In the genomic region with DNA sequence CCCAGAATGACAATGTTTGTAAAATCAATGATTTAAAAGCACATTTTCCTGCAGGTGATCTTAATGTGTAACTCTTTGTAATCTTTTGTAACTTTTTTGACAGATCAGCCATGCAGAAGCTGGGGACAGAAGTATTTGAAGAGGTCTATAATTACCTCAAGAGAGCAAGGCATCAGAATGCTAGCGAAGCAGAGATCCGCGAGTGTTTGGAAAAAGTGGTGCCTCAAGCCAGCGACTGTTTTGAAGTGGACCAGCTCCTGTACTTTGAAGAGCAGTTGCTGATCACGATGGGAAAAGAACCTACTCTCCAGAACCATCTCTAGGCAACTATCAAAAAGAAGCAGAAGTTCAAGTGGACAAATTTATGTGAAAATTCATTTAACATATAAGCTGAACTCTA, we compare ENCODE assay signal across 25 cellular contexts. TPM values are rescaled to one million over a fixed set of nuclear protein-coding genes. Genes with fewer than 3 reads are reported as not detected.
DNase-seq lines count a peak whose midpoint lies in the region; ATAC-seq and TF ChIP-seq lines count a peak whose summit lies in the region.
"Had no signal": no experiment of that assay in that cellular context is flagged by ENCODE, and none has a peak within 500 bp of the region (broad histone marks: within the 10 kb centered on the region; RNA-seq: fewer than 3 reads in every experiment).

No MANE protein-coding gene starts in this region.

- peaks cover 12% of the 10 kb centered on the region for H3K9me3 Mint-ChIP-seq in WTC11
- H3K9me3 Mint-ChIP-seq: activated CD8-positive, alpha-beta T cell treated with anti-CD3 and anti-CD28 coated beads for 36 hours; activated naive CD4-positive, alpha-beta T cell treated with anti-CD3 and anti-CD28 coated beads, Interleukin-2, amount 10 ng/mL, durations not matched to agents 7 days and 5 days; activated T-helper 17 cell treated with anti-CD3 and anti-CD28 coated beads, Interleukin-2, amount 50 U/mL, for 72 hours; CD4-positive, alpha-beta T cell; stimulated activated effector memory CD8-positive, alpha-beta T cell treated with anti-CD3 and anti-CD28 coated beads, Interleukin-12 subunit alpha, Interleukin-12 subunit beta, amount 100 ng/mL, for 72 hours; type B pancreatic cell had no signal

- TF ChIP-seq POLR2A in adrenal gland (IDR thresholded peaks at IDR 0.05), result no peak
- no peak for TF ChIP-seq POLR2A in heart left ventricle (IDR thresholded peaks at IDR 0.05)

- H2AFZ ChIP-seq in trophoblast cell (ENCODE audit: insufficient read depth, low read length, poor library complexity), result no peak overlapping the region

- ATAC-seq in heart left ventricle (peak; percentile 60 to 77 (median 72)), WTC11 (no peak), T-helper 17 cell (no peak)
- ATAC-seq: activated CD4-positive, alpha-beta T cell treated with anti-CD3 and anti-CD28 coated beads for 36 hours; activated CD8-positive, alpha-beta T cell treated with anti-CD3 and anti-CD28 coated beads for 36 hours; activated T-helper 17 cell treated with anti-CD3 and anti-CD28 coated beads, Interleukin-2, amount 50 U/mL, for 72 hours; naive thymus-derived CD4-positive, alpha-beta T cell; stimulated activated effector memory CD8-positive, alpha-beta T cell treated with anti-CD3 and anti-CD28 coated beads, Interleukin-12 subunit alpha, Interleukin-12 subunit beta, amount 100 ng/mL, for 72 hours had no signal

- H3K79me2 ChIP-seq in trophoblast cell (ENCODE audit: control insufficient read depth, insufficient read depth, low read length, poor library complexity), result no peaks in the 10 kb centered on the region

- H3K27me3 ChIP-seq in adrenal gland (no peaks in the 10 kb centered on the region), heart left ventricle (no peaks in the 10 kb centered on the region), trophoblast cell (ENCODE audit: insufficient read depth, low read length) (no peaks in the 10 kb centered on the region)

- POLR2A ChIA-PET in WTC11 (lab: Charles Lee), result no interaction called here

- H3K4me2 ChIP-seq in trophoblast cell (ENCODE audit: low read length), result no peak overlapping the region

- no peaks in the 10 kb centered on the region for H3K27me3 Mint-ChIP-seq in WTC11 (ENCODE audit: low read depth)
- H3K27me3 Mint-ChIP-seq in T-helper 17 cell, result no peaks in the 10 kb centered on the region
- H3K27me3 Mint-ChIP-seq: activated CD4-positive, alpha-beta T cell treated with anti-CD3 and anti-CD28 coated beads for 36 hours; activated naive CD4-positive, alpha-beta T cell treated with anti-CD3 and anti-CD28 coated beads, Interleukin-2, amount 10 ng/mL, durations not matched to agents 7 days and 5 days; activated T-helper 17 cell treated with anti-CD3 and anti-CD28 coated beads, Interleukin-2, amount 50 U/mL, for 72 hours; CD4-positive, alpha-beta T cell; IgD-negative memory B cell; type B pancreatic cell had no signal

- H3K4me3 Mint-ChIP-seq in WTC11 (no peak overlapping the region), T-helper 17 cell (no peak overlapping the region)
- H3K4me3 Mint-ChIP-seq: activated CD4-positive, alpha-beta T cell treated with anti-CD3 and anti-CD28 coated beads for 36 hours; activated CD8-positive, alpha-beta T cell treated with anti-CD3 and anti-CD28 coated beads for 36 hours; activated naive CD4-positive, alpha-beta T cell treated with anti-CD3 and anti-CD28 coated beads, Interleukin-2, amount 10 ng/mL, durations not matched to agents 7 days and 5 days; activated T-helper 17 cell treated with anti-CD3 and anti-CD28 coated beads, Interleukin-2, amount 50 U/mL, for 72 hours; brain; CD4-positive, alpha-beta T cell; IgD-negative memory B cell; naive thymus-derived CD4-positive, alpha-beta T cell; stimulated activated effector memory CD8-positive, alpha-beta T cell treated with anti-CD3 and anti-CD28 coated beads, Interleukin-12 subunit alpha, Interleukin-12 subunit beta, amount 100 ng/mL, for 72 hours; type B pancreatic cell had no signal

- no peak overlapping the region for H3K4ac ChIP-seq in trophoblast cell (ENCODE audit: low read depth, low read length)

- H2BK120ac ChIP-seq in trophoblast cell (ENCODE audit: insufficient read depth, low read length, poor library complexity), result no peak overlapping the region

- no peak overlapping the region for H3K18ac ChIP-seq in trophoblast cell (ENCODE audit: low read length)

- H3K23ac ChIP-seq in trophoblast cell (ENCODE audit: low read length), result no peak overlapping the region

- H3K27ac ChIP-seq in adrenal gland, result peak overlapping the region in 4 of 5 donors; percentile 15 to 71 (median 63)
- H3K27ac ChIP-seq in heart left ventricle, result peak overlapping the region; percentile 51 to 91 (median 73)
- peak overlapping the region; percentile 0 for H3K27ac ChIP-seq in trophoblast cell (ENCODE audit: low read depth, low read length)
- H3K27ac ChIP-seq: psoas muscle had no signal

- no peak overlapping the region for H2AK5ac ChIP-seq in trophoblast cell (ENCODE audit: low read length)

- H3K36me3 Mint-ChIP-seq in WTC11, result peaks cover 1% of the 10 kb centered on the region; the same call in 1 of the 2 replicates
- H3K36me3 Mint-ChIP-seq in T-helper 17 cell (ENCODE audit: low read depth), result no peaks in the 10 kb centered on the region
- H3K36me3 Mint-ChIP-seq: activated naive CD4-positive, alpha-beta T cell treated with anti-CD3 and anti-CD28 coated beads, Interleukin-2, amount 10 ng/mL, durations not matched to agents 7 days and 5 days; brain; naive thymus-derived CD4-positive, alpha-beta T cell; stimulated activated effector memory CD8-positive, alpha-beta T cell treated with anti-CD3 and anti-CD28 coated beads, Interleukin-12 subunit alpha, Interleukin-12 subunit beta, amount 100 ng/mL, for 72 hours; type B pancreatic cell had no signal

- H3K14ac ChIP-seq in trophoblast cell (ENCODE audit: low read length), result no peak overlapping the region

- peaks cover 35% of the 10 kb centered on the region for H3K4me1 Mint-ChIP-seq in WTC11
- H3K4me1 Mint-ChIP-seq in T-helper 17 cell, result peaks cover 2% of the 10 kb centered on the region
- H3K4me1 Mint-ChIP-seq: activated CD4-positive, alpha-beta T cell treated with anti-CD3 and anti-CD28 coated beads for 36 hours; activated naive CD4-positive, alpha-beta T cell treated with anti-CD3 and anti-CD28 coated beads, Interleukin-2, amount 10 ng/mL, durations not matched to agents 7 days and 5 days; activated T-helper 17 cell treated with anti-CD3 and anti-CD28 coated beads, Interleukin-2, amount 50 U/mL, for 72 hours; stimulated activated effector memory CD8-positive, alpha-beta T cell treated with anti-CD3 and anti-CD28 coated beads, Interleukin-12 subunit alpha, Interleukin-12 subunit beta, amount 100 ng/mL, for 72 hours had no signal

- H3K9me3 ChIP-seq in adrenal gland (replicated peaks in 1 of 3) (no peaks in the 10 kb centered on the region), heart left ventricle (no peaks in the 10 kb centered on the region), trophoblast cell (ENCODE audit: insufficient read depth, low read depth, low read length) (no peaks in the 10 kb centered on the region), T-helper 17 cell (ENCODE audit: control insufficient read depth, low read length, poor library complexity, severe bottlenecking) (no peaks in the 10 kb centered on the region)
- H3K9me3 ChIP-seq: psoas muscle had no signal

- no peak overlapping the region for H2BK5ac ChIP-seq in trophoblast cell (ENCODE audit: low read depth, low read length, poor library complexity)

- no peak for TF ChIP-seq CTCF in adrenal gland (IDR thresholded peaks at IDR 0.05)
- TF ChIP-seq CTCF in heart left ventricle (IDR thresholded peaks at IDR 0.05), result no peak
- no peak for TF ChIP-seq CTCF in WTC11 (IDR thresholded peaks at IDR 0.05)

- no peak overlapping the region for H2BK12ac ChIP-seq in trophoblast cell (ENCODE audit: low read length)

- no peaks in the 10 kb centered on the region for H3K36me3 ChIP-seq in adrenal gland (replicated peaks in 1 of 2)
- H3K36me3 ChIP-seq in heart left ventricle, result no peaks in the 10 kb centered on the region
- no peaks in the 10 kb centered on the region for H3K36me3 ChIP-seq in trophoblast cell (ENCODE audit: control insufficient read depth in 1 of 2, insufficient read depth in 2 of 2, low read length in 2 of 2)

- intact Hi-C loops in adrenal gland (cut with DNase I) (no loop called here), heart left ventricle (cut with DNase I) (loop anchor here in 1 of 10 donors (1.0 kb wide), 1 partner anchor 32 kb away; the partner anchor contains the start of gene NUDT16)

- H3K9ac ChIP-seq in trophoblast cell (ENCODE audit: low read length), result no peak overlapping the region

- H3K4me1 ChIP-seq in adrenal gland (replicated peaks in 1 of 2), result peaks cover 0 to 14% of the 10 kb centered on the region in 2 donors
- peaks cover 0 to 41% (median 15%) of the 10 kb centered on the region in 12 donors for H3K4me1 ChIP-seq in heart left ventricle
- peaks cover 4 to 5% of the 10 kb centered on the region in 2 experiments for H3K4me1 ChIP-seq in trophoblast cell (ENCODE audit: control insufficient read depth in 1 of 2, insufficient read depth in 2 of 2, low read length in 2 of 2)

- CTCF ChIA-PET in WTC11 (lab: Charles Lee), result no interaction called here

- 90 to 94% (median 92%) methylated on average over 5 of the region's 5 CpGs for WGBS in adrenal gland, 4 donors
- WGBS in heart left ventricle, 4 donors, result 53 to 79% (median 62%) methylated on average over 5 of the region's 5 CpGs
- WGBS in trophoblast cell (ENCODE audit: extremely low coverage, insufficient coverage, insufficient read length), result no CpG with 5 or more reads among the region's 5 CpGs

- H3K27ac Mint-ChIP-seq in WTC11, result no peak overlapping the region
- no peak overlapping the region for H3K27ac Mint-ChIP-seq in T-helper 17 cell
- H3K27ac Mint-ChIP-seq: activated CD4-positive, alpha-beta T cell treated with anti-CD3 and anti-CD28 coated beads for 36 hours; activated CD8-positive, alpha-beta T cell treated with anti-CD3 and anti-CD28 coated beads for 36 hours; activated naive CD4-positive, alpha-beta T cell treated with anti-CD3 and anti-CD28 coated beads, Interleukin-2, amount 10 ng/mL, durations not matched to agents 7 days and 5 days; activated T-helper 17 cell treated with anti-CD3 and anti-CD28 coated beads, Interleukin-2, amount 50 U/mL, for 72 hours; brain; CD4-positive, alpha-beta T cell; IgD-negative memory B cell; naive thymus-derived CD4-positive, alpha-beta T cell; stimulated activated effector memory CD8-positive, alpha-beta T cell treated with anti-CD3 and anti-CD28 coated beads, Interleukin-12 subunit alpha, Interleukin-12 subunit beta, amount 100 ng/mL, for 72 hours; type B pancreatic cell had no signal

- H3K79me1 ChIP-seq in trophoblast cell (ENCODE audit: low read length), result peaks cover 2% of the 10 kb centered on the region

- H4K12ac ChIP-seq in trophoblast cell (ENCODE audit: low read depth, low read length), result no peak overlapping the region

- no peak overlapping the region for H3K4me3 ChIP-seq in adrenal gland
- peak overlapping the region in 2 of 12 donors; percentile 17 to 31 for H3K4me3 ChIP-seq in heart left ventricle
- H3K4me3 ChIP-seq in trophoblast cell (ENCODE audit: low read depth, low read length), result no peak overlapping the region
- H3K4me3 ChIP-seq: psoas muscle had no signal

- DNase-seq in DMS79 treated with DMSO at 0.1 percent for 48 hours (lab: John Stamatoyannopoulos, UW) (peak; percentile 88), adrenal gland (no peak), heart left ventricle (peak in 2 of 5 donors; percentile 26 to 38), trophoblast cell (no peak), islet precursor cell (no peak), WTC11 (ENCODE audit: low spot score) (no peak), T-helper 17 cell (no peak)
- DNase-seq: activated CD4-positive, alpha-beta T cell treated with anti-CD3 and anti-CD28 coated beads for 36 hours; activated CD8-positive, alpha-beta T cell treated with anti-CD3 and anti-CD28 coated beads for 36 hours; activated naive CD4-positive, alpha-beta T cell treated with anti-CD3 and anti-CD28 coated beads, Interleukin-2, amount 10 ng/mL, durations not matched to agents 7 days and 5 days; CD4-positive, alpha-beta T cell; midbrain; naive thymus-derived CD4-positive, alpha-beta T cell; NCI-H1092; NCI-H187; NCI-H2171 treated with DMSO at 0.1 percent for 48 hours; NCI-H526; NK-92 treated with Interleukin-12 subunit alpha and Interleukin-12 subunit beta, amount 100 ng/mL, for 24 hours; SHP77 had no signal

- peak overlapping the region; percentile 24 for H4K91ac ChIP-seq in trophoblast cell (ENCODE audit: low read depth, low read length)

- peak overlapping the region; percentile 54 for H4K8ac ChIP-seq in trophoblast cell (ENCODE audit: low read depth, low read length)

RNA-seq across cellular contexts. Expression of gene NUDT16, which starts 32.1 kb away (rescaled TPM):
- total RNA-seq in adrenal gland, result 10 to 100 TPM; 13.6 to 39.5 (median 26.4) TPM
- polyA plus RNA-seq in adrenal gland, result 10 to 100 TPM; 16.1 to 42.2 (median 20.5) TPM
- 10 to 100 TPM; 27.6 to 49.6 (median 33.9) TPM for total RNA-seq in heart left ventricle
- 10 to 100 TPM; 32.9 to 68.2 TPM for polyA plus RNA-seq in heart left ventricle
- polyA plus RNA-seq in trophoblast cell (2013), result 5.8 and 6.6 TPM in 2 replicates
- total RNA-seq in WTC11 (2021), result 17.2 to 20.3 TPM (median 18.6 TPM) in 3 replicates
- total RNA-seq in T-helper 17 cell, result 1 to 10 TPM; 6.1 to 6.7 TPM

Comparison
In these comparisons a context has a peak if more than half of its experiments do, and no peak if none do; other contexts are left out.
1. H3K27ac ChIP-seq: peak in every context shown above with its lines; median percentile 73 in heart left ventricle; 63 in adrenal gland; 0 in trophoblast cell.
2. ATAC-seq: peak in heart left ventricle (4 of 4); none in WTC11 (single experiment) and T-helper 17 cell (single experiment).